8 cellular contexts compared by ENCODE assay signal in the genomic region with DNA sequence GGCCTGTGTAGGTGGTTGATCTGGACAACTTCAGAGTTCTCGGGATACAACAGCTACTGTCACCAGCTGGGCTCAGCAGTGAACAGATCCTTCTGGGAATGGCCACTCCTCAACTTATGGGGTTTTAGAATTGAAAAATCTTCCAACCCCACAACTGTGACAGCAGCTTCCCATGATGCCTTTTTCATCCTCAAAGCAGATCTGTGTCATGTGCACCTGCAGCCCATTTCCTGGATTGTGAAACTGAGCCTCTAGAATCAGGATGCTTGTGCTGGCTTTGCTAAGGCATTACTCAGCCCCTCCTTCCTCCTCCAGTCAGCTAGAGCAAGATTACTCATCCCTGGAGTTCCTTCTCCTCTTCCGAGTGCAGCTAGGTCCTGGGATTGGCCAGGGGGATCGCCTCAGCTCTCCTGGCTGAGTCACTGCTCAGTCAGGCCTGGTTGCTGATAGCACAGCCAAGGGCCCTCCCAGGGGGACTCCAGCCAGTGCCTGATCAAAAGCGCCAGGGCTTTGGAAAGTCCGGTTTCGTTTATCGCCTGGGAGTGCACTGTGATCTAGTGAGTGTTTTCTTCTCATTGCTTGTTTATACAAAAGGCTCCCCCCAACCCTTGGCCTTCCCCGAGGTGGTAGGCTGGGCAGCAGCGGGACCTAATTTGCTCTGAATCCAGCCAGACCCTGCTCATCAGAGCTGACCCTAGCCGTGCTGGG. TPM values are rescaled to one million over a fixed set of nuclear protein-coding genes. Genes with fewer than 3 reads are reported as not detected.
DNase-seq lines count a peak whose midpoint lies in the region; ATAC-seq and TF ChIP-seq lines count a peak whose summit lies in the region.

No MANE protein-coding gene starts in this region.

- TF ChIP-seq CTCF in BE2C (IDR thresholded peaks at IDR 0.05; ENCODE audit: low read depth, low read length) = no peak

- DNase-seq in BE2C = peak; percentile 98
- peak; percentile 98 for DNase-seq in NCI-H460 (ENCODE audit: extremely low read depth, low read depth)
- peak; percentile 95 for DNase-seq in cerebellar cortex (ENCODE audit: low spot score)
- peak; percentile 100 for DNase-seq in kidney tubule cell (ENCODE audit: low spot score)
- peak; percentile 71 to 75 for DNase-seq in stimulated activated CD4-positive, alpha-beta T cell treated with anti-CD3 and anti-CD28 coated beads, Interleukin-15, amount 100 ng/mL, for 48 hours (ENCODE audit: low read depth in 2 of 2)

- ATAC-seq in GM19324 (IDR thresholded peaks at IDR 0.05; ENCODE audit: low FRiP score, unreplicated experiment) (peak; percentile 40), HG03439 (IDR thresholded peaks at IDR 0.05; ENCODE audit: unreplicated experiment) (peak; percentile 60)
- peak; percentile 78 to 85 for ATAC-seq in activated CD4-positive, CD25-positive, alpha-beta regulatory T cell treated with anti-CD3 and anti-CD28 coated beads, Interleukin-2, amount 50 U/mL, for 24 hours

- H3K27me3 ChIP-seq in BE2C = no peaks in the 10 kb centered on the region

- H3K4me3 ChIP-seq in BE2C (ENCODE audit: low read depth, low read length) = peak overlapping the region; percentile 29

- no peaks in the 10 kb centered on the region for H3K9me3 ChIP-seq in BE2C

- peaks cover 27% of the 10 kb centered on the region for H3K4me1 ChIP-seq in BE2C

- H3K36me3 ChIP-seq in BE2C = no peaks in the 10 kb centered on the region; the same call in 1 of the 2 replicates

RNA-seq across cellular contexts. Expression of a gene that starts 2.4 kb away (rescaled TPM):
- 89.6 TPM for polyA plus RNA-seq in BE2C (2012; ENCODE audit: insufficient read depth, insufficient read length, low read depth)
- total RNA-seq in NCI-H460 (2014; rRNA removed; shearing (Covaris generic)) = 10.7 and 11.9 TPM in 2 replicates
- 42.6 and 44.5 TPM in 2 replicates for polyA plus RNA-seq in NCI-H460 (2014; cell fraction: nucleus; rRNA removed)

Comparison
In these comparisons a context has a peak if more than half of its experiments do, and no peak if none do; other contexts are left out.
1. Peak in every context shown above with its lines: DNase-seq, ATAC-seq and H3K4me3 ChIP-seq.